ENCODE assay signal across 10 cellular contexts in genomic region chr17:30920683-30921543, GRCh38. TPM values are rescaled to one million over a fixed set of nuclear protein-coding genes. Genes with fewer than 3 reads are reported as not detected.
DNase-seq lines count a peak whose midpoint lies in the region; FAIRE-seq and TF ChIP-seq lines count a peak whose summit lies in the region.
"Had no signal": no experiment of that assay in that cellular context is flagged by ENCODE, and none has a peak within 500 bp of the region (broad histone marks: within the 10 kb centered on the region; RNA-seq: fewer than 3 reads in every experiment).

No MANE protein-coding gene starts in this region.

- TF ChIP-seq POLR2A in GM12891 (IDR thresholded peaks at IDR 0.05; ENCODE audit: low read depth, low read length) = no peak

- H3K4me3 ChIP-seq in OCI-LY7 (ENCODE audit: low read depth, low read length, poor library complexity, severe bottlenecking) = no peak overlapping the region

- H3K4me1 ChIP-seq in OCI-LY7 (ENCODE audit: insufficient read depth, low read length, poor library complexity, severe bottlenecking) = peaks cover 7% of the 10 kb centered on the region

- no peaks in the 10 kb centered on the region for H3K9me2 ChIP-seq in OCI-LY7 (ENCODE audit: insufficient read depth, low read length)

- H3K9me3 Mint-ChIP-seq in endothelial cell (ENCODE audit: unreplicated experiment) = no peaks in the 10 kb centered on the region
- no peaks in the 10 kb centered on the region for H3K9me3 Mint-ChIP-seq in osteocyte (ENCODE audit: unreplicated experiment)

- POLR2A ChIA-PET in OCI-LY7 (lab: Charles Lee) = no interaction called here

- H2AFZ ChIP-seq in OCI-LY7 (ENCODE audit: low read length) = no peak overlapping the region

- H3K27me3 Mint-ChIP-seq in endothelial cell (ENCODE audit: unreplicated experiment) (peaks cover 15% of the 10 kb centered on the region), osteocyte (ENCODE audit: unreplicated experiment) (peaks cover 50% of the 10 kb centered on the region)

- H3K9me3 ChIP-seq in OCI-LY7 (ENCODE audit: low read length) = no peaks in the 10 kb centered on the region

- peak overlapping the region; percentile 79 for H3K4me2 ChIP-seq in OCI-LY7 (ENCODE audit: low read length)

- no peaks in the 10 kb centered on the region for H3K79me2 ChIP-seq in OCI-LY7 (ENCODE audit: insufficient read depth, low read depth, low read length)

- H3K27ac ChIP-seq in OCI-LY7 (ENCODE audit: low read depth, low read length, poor library complexity, severe bottlenecking) = no peak overlapping the region

- H3K4me1 Mint-ChIP-seq in endothelial cell (ENCODE audit: unreplicated experiment) = peaks cover 12% of the 10 kb centered on the region
- H3K4me1 Mint-ChIP-seq in osteocyte (ENCODE audit: unreplicated experiment) = peaks cover 20% of the 10 kb centered on the region

- TF ChIP-seq CTCF in OCI-LY7 (conservative IDR thresholded peaks at IDR 0.05; ENCODE audit: low read length) = no peak
- TF ChIP-seq CTCF in endothelial cell (IDR thresholded peaks at IDR 0.05; ENCODE audit: unreplicated experiment) = no peak
- TF ChIP-seq CTCF in osteocyte (IDR thresholded peaks at IDR 0.05) = no peak

- FAIRE-seq in GM12891 (lab: Jason Lieb, UNC) = peak; percentile 64
- FAIRE-seq in frontal cortex (lab: Jason Lieb, UNC) = no peak
- FAIRE-seq: TTC549 had no signal

- no peak overlapping the region for H3K27ac Mint-ChIP-seq in endothelial cell (ENCODE audit: unreplicated experiment)
- no peak overlapping the region for H3K27ac Mint-ChIP-seq in osteocyte (ENCODE audit: unreplicated experiment)

- H4K20me1 ChIP-seq in OCI-LY7 (ENCODE audit: insufficient read depth, low read length) = no peaks in the 10 kb centered on the region

- H3K4me3 Mint-ChIP-seq in endothelial cell (ENCODE audit: unreplicated experiment) (peak overlapping the region; percentile 73), osteocyte (ENCODE audit: unreplicated experiment) (peak overlapping the region; percentile 63)

- BruUV-seq in OCI-LY7 (replicated peaks; lab: Mats Ljungman, UMichigan) = no TSS peak

- CTCF ChIA-PET in OCI-LY7 (lab: Charles Lee; ENCODE audit: unreplicated experiment) = no interaction called here

- DNase-seq in GM12891 (ENCODE audit: insufficient read length, low spot score) (no peak), OCI-LY7 (ENCODE audit: low spot score) (no peak), endothelial cell (ENCODE audit: low spot score) (no peak), osteocyte (ENCODE audit: extremely low spot score, unreplicated experiment) (no peak), activated gamma-delta T cell treated with Interleukin-2 at 50 U/mL for 16 hours (no peak), frontal cortex (ENCODE audit: low spot score in 2 of 2) (no peak), globus pallidus (ENCODE audit: low spot score) (no peak), hippocampal formation (lab: John Stamatoyannopoulos, UW) (no peak)
- DNase-seq: NCI-H226 had no signal

- peaks cover 7% of the 10 kb centered on the region for H3K36me3 Mint-ChIP-seq in endothelial cell (ENCODE audit: low read depth, unreplicated experiment)
- peaks cover 1% of the 10 kb centered on the region for H3K36me3 Mint-ChIP-seq in osteocyte (ENCODE audit: unreplicated experiment)

- H3K36me3 ChIP-seq in OCI-LY7 (ENCODE audit: insufficient read depth, low read length) = no peaks in the 10 kb centered on the region

- intact Hi-C loops in OCI-LY7 (cut with micrococcal nuclease; ENCODE audit: unreplicated experiment) = no loop called here

TF ChIP-seq in GM12891, 5 proteins besides CTCF, POLR2A, EP300 and RAD21:
- TF ChIP-seq PAX5 (IDR thresholded peaks at IDR 0.05; ENCODE audit: insufficient read depth, low read length, severe bottlenecking) (no peak), SPI1 (IDR thresholded peaks at IDR 0.05; ENCODE audit: low read depth, low read length) (peak; percentile 54)

RNA-seq across cellular contexts. Expression of gene ADAP2, which starts 0.8 kb away (rescaled TPM):
- polyA plus RNA-seq in GM12891 (2012; ENCODE audit: low read depth, missing spikeins) = 0.83 TPM
- 1.4 TPM in 1 of 2 replicates, not detected in the other for total RNA-seq in OCI-LY7 (2014; rRNA removed; shearing (Covaris generic))
- total RNA-seq in OCI-LY7 (2022) (2.6 and 2.8 TPM in 2 replicates), endothelial cell (ENCODE audit: unreplicated experiment) (0.95 TPM), osteocyte (0.31 and 0.62 TPM in 2 replicates), frontal cortex (4.1 TPM)

RNA-seq across cellular contexts. Expression of gene TEFM, which starts 14.9 kb away (rescaled TPM):
- 15.6 TPM for polyA plus RNA-seq in GM12891 (2012; ENCODE audit: low read depth, missing spikeins)
- total RNA-seq in OCI-LY7 (2014; rRNA removed; shearing (Covaris generic)) = 13.1 and 14.8 TPM in 2 replicates
- total RNA-seq in OCI-LY7 (2022) = 14.9 and 19.9 TPM in 2 replicates
- total RNA-seq in endothelial cell (ENCODE audit: unreplicated experiment) = 11.8 TPM
- 9.8 and 15.5 TPM in 2 replicates for total RNA-seq in osteocyte
- total RNA-seq in frontal cortex = 13.0 TPM

RNA-seq across cellular contexts. Expression of gene RNF135, which starts 49.9 kb away (rescaled TPM):
- 6.9 TPM for polyA plus RNA-seq in GM12891 (2012; ENCODE audit: low read depth, missing spikeins)
- total RNA-seq in OCI-LY7 (2014; rRNA removed; shearing (Covaris generic)) = not detected in 2 replicates
- total RNA-seq in OCI-LY7 (2022) = 0.29 TPM in 1 of 2 replicates, not detected in the other
- 14.6 TPM for total RNA-seq in endothelial cell (ENCODE audit: unreplicated experiment)
- 16.1 and 16.9 TPM in 2 replicates for total RNA-seq in osteocyte
- 1.2 TPM for total RNA-seq in frontal cortex
